In the genomic region with DNA sequence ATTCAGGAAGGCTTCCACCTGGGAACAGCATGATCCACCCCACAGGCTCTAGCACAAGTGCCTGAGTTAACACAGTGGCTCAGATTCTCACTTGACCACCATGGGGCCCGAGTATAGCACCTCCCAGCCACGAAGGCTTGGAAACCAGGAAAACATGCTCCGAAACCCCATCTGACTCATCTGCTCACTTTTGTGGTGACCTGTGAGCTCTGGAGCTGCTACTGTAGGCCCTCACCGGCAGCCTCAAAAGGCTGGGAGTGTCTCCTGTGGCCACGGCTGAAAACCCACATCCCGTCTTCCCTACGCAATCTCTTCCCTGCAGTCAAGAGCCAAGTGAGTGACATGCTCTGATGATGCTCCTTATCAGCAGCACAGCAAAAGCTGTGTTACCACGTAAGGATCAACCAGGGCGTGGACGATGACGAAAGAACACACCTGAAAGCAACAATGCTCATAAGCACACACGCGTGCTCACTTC, we compare ENCODE assay signal across 8 cellular contexts.
DNase-seq lines count a peak whose midpoint lies in the region; ATAC-seq, FAIRE-seq and TF ChIP-seq lines count a peak whose summit lies in the region.

No MANE protein-coding gene starts in this region.

- intact Hi-C loops in prostate gland (cut with DNase I): no loop called here

- peaks cover under 1% of the 10 kb centered on the region for H3F3A ChIP-seq in smooth muscle cell (ENCODE audit: low read depth)

- no peak overlapping the region for H3K4me3 ChIP-seq in HEK293 (ENCODE audit: low read depth, low read length)
- H3K4me3 ChIP-seq in astrocyte (ENCODE audit: insufficient read depth, low read depth, low read length): no peak overlapping the region
- H3K4me3 ChIP-seq in smooth muscle cell: no peak overlapping the region
- no peak overlapping the region for H3K4me3 ChIP-seq in prostate gland

- no peak overlapping the region for H3K4me3 Mint-ChIP-seq in astrocyte (ENCODE audit: unreplicated experiment)

- CTCF ChIA-PET in HEK293 (lab: Yijun Ruan, JAX): interaction anchor here (0.7 to 1.2 kb wide), 3 partner anchors 8 to 67 kb away, joined by 3 read pairs; no protein-coding TSS in a partner anchor

- no peaks in the 10 kb centered on the region for H3K9me3 ChIP-seq in HEK293 (ENCODE audit: control insufficient read depth, insufficient read depth, low read depth, low read length)
- no peaks in the 10 kb centered on the region for H3K9me3 ChIP-seq in astrocyte (ENCODE audit: insufficient read depth, low read depth, low read length)
- no peaks in the 10 kb centered on the region for H3K9me3 ChIP-seq in smooth muscle cell (replicated peaks; ENCODE audit: low read depth)
- no peaks in the 10 kb centered on the region for H3K9me3 ChIP-seq in prostate gland

- H4K20me1 ChIP-seq in astrocyte (ENCODE audit: insufficient read depth, low read length) (no peaks in the 10 kb centered on the region), smooth muscle cell (ENCODE audit: low read depth) (peaks cover 26% of the 10 kb centered on the region)

- no peak for ATAC-seq in GM21717 (IDR thresholded peaks at IDR 0.05; ENCODE audit: unreplicated experiment)

- no peak overlapping the region for H3K27ac Mint-ChIP-seq in astrocyte (ENCODE audit: unreplicated experiment)

- H3K4me1 ChIP-seq in HEK293 (ENCODE audit: control insufficient read depth, insufficient read depth, low read length) (peaks cover 11% of the 10 kb centered on the region; the same call in 1 of the 2 replicates), astrocyte (ENCODE audit: insufficient read depth, low read length) (peaks cover 4% of the 10 kb centered on the region), smooth muscle cell (ENCODE audit: low read depth) (peaks cover 5% of the 10 kb centered on the region), prostate gland (replicated peaks) (no peaks in the 10 kb centered on the region)

- no peak overlapping the region for H3K27ac ChIP-seq in HEK293 (ENCODE audit: extremely low read depth, low read depth, low read length)
- H3K27ac ChIP-seq in astrocyte (ENCODE audit: low read depth, low read length): no peak overlapping the region
- no peak overlapping the region for H3K27ac ChIP-seq in smooth muscle cell (ENCODE audit: low read depth)
- peak overlapping the region in 1 of 2 donors; percentile 2 for H3K27ac ChIP-seq in prostate gland

- H2AFZ ChIP-seq in astrocyte (ENCODE audit: low read depth, low read length): no peak overlapping the region
- no peak overlapping the region for H2AFZ ChIP-seq in smooth muscle cell (ENCODE audit: low read depth)

- no peak overlapping the region for H3K9ac ChIP-seq in astrocyte (ENCODE audit: low read length)
- H3K9ac ChIP-seq in smooth muscle cell (ENCODE audit: low read depth): no peak overlapping the region

- WGBS in smooth muscle cell (ENCODE audit: low lambda C conversion rate): 53% methylated on average over 13 of the region's 13 CpGs
- WGBS in prostate gland: 74% methylated on average over 13 of the region's 13 CpGs

- TF ChIP-seq POLR2A in prostate gland (IDR thresholded peaks at IDR 0.05): no peak

- peaks cover 9% of the 10 kb centered on the region for H3K27me3 Mint-ChIP-seq in astrocyte (ENCODE audit: low read depth, unreplicated experiment)

- H3K27me3 ChIP-seq in astrocyte (ENCODE audit: insufficient read depth, low read length) (no peaks in the 10 kb centered on the region), smooth muscle cell (ENCODE audit: low read depth) (no peaks in the 10 kb centered on the region), prostate gland (replicated peaks; ENCODE audit: insufficient read depth) (no peaks in the 10 kb centered on the region)

- POLR2A ChIA-PET in HEK293 (lab: Yijun Ruan, JAX): no interaction called here

- TF ChIP-seq CTCF in HEK293 (tag by site-specific recombination; IDR thresholded peaks at IDR 0.05) (no peak), astrocyte (IDR thresholded peaks at IDR 0.05; ENCODE audit: insufficient read depth, low read depth, low read length) (no peak), smooth muscle cell (IDR thresholded peaks at IDR 0.05; ENCODE audit: borderline replicate concordance, insufficient read depth, poor library complexity, severe bottlenecking) (no peak), prostate gland (IDR thresholded peaks at IDR 0.05) (no peak)

- peaks cover 24% of the 10 kb centered on the region for H3K4me1 Mint-ChIP-seq in astrocyte (ENCODE audit: low read depth, unreplicated experiment)

- peaks cover 3% of the 10 kb centered on the region for H3K36me3 Mint-ChIP-seq in astrocyte (ENCODE audit: low read depth, unreplicated experiment)

- H3K36me3 ChIP-seq in HEK293 (ENCODE audit: control insufficient read depth in 2 of 2, insufficient read depth in 1 of 2, low read length in 2 of 2) (no peaks in the 10 kb centered on the region), astrocyte (ENCODE audit: insufficient read depth, low read length) (no peaks in the 10 kb centered on the region), smooth muscle cell (ENCODE audit: low read depth) (no peaks in the 10 kb centered on the region), prostate gland (no peaks in the 10 kb centered on the region)

- no peaks in the 10 kb centered on the region for H3K9me3 Mint-ChIP-seq in astrocyte (ENCODE audit: unreplicated experiment)

- H3K79me2 ChIP-seq in astrocyte (ENCODE audit: insufficient read depth, low read length) (no peaks in the 10 kb centered on the region), smooth muscle cell (ENCODE audit: low read depth) (peaks cover 41% of the 10 kb centered on the region)

- peak overlapping the region; percentile 27 for H3K4me2 ChIP-seq in astrocyte (ENCODE audit: low read length)
- peak overlapping the region; percentile 33 for H3K4me2 ChIP-seq in smooth muscle cell

- no peak for FAIRE-seq in astrocyte (lab: Jason Lieb, UNC)

- DNase-seq in T-helper 1 cell (peak; percentile 63 to 100 (median 80)), astrocyte (ENCODE audit: low read depth) (peak; percentile 93), smooth muscle cell (lab: John Stamatoyannopoulos, UW; ENCODE audit: unreplicated experiment) (no peak), prostate gland (ENCODE audit: low spot score) (no peak), occipital lobe (lab: John Stamatoyannopoulos, UW) (no peak), SIG-M5 (lab: John Stamatoyannopoulos, UW) (no peak)

TF ChIP-seq in HEK293, 187 proteins besides CTCF, POLR2A, EP300 and RAD21:
- TF ChIP-seq, protein P1, sequence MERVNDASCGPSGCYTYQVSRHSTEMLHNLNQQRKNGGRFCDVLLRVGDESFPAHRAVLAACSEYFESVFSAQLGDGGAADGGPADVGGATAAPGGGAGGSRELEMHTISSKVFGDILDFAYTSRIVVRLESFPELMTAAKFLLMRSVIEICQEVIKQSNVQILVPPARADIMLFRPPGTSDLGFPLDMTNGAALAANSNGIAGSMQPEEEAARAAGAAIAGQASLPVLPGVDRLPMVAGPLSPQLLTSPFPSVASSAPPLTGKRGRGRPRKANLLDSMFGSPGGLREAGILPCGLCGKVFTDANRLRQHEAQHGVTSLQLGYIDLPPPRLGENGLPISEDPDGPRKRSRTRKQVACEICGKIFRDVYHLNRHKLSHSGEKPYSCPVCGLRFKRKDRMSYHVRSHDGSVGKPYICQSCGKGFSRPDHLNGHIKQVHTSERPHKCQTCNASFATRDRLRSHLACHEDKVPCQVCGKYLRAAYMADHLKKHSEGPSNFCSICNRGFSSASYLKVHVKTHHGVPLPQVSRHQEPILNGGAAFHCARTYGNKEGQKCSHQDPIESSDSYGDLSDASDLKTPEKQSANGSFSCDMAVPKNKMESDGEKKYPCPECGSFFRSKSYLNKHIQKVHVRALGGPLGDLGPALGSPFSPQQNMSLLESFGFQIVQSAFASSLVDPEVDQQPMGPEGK (tag by site-specific recombination; IDR thresholded peaks at IDR 0.05): no peak
- TF ChIP-seq ZSCAN23 (tag by site-specific recombination; IDR thresholded peaks at IDR 0.05) (no peak), ZIC2 (tag by site-specific recombination; IDR thresholded peaks at IDR 0.05) (peak; percentile 89), ZXDB (tag by site-specific recombination; IDR thresholded peaks at IDR 0.05) (no peak)
- TF ChIP-seq, protein P2, sequence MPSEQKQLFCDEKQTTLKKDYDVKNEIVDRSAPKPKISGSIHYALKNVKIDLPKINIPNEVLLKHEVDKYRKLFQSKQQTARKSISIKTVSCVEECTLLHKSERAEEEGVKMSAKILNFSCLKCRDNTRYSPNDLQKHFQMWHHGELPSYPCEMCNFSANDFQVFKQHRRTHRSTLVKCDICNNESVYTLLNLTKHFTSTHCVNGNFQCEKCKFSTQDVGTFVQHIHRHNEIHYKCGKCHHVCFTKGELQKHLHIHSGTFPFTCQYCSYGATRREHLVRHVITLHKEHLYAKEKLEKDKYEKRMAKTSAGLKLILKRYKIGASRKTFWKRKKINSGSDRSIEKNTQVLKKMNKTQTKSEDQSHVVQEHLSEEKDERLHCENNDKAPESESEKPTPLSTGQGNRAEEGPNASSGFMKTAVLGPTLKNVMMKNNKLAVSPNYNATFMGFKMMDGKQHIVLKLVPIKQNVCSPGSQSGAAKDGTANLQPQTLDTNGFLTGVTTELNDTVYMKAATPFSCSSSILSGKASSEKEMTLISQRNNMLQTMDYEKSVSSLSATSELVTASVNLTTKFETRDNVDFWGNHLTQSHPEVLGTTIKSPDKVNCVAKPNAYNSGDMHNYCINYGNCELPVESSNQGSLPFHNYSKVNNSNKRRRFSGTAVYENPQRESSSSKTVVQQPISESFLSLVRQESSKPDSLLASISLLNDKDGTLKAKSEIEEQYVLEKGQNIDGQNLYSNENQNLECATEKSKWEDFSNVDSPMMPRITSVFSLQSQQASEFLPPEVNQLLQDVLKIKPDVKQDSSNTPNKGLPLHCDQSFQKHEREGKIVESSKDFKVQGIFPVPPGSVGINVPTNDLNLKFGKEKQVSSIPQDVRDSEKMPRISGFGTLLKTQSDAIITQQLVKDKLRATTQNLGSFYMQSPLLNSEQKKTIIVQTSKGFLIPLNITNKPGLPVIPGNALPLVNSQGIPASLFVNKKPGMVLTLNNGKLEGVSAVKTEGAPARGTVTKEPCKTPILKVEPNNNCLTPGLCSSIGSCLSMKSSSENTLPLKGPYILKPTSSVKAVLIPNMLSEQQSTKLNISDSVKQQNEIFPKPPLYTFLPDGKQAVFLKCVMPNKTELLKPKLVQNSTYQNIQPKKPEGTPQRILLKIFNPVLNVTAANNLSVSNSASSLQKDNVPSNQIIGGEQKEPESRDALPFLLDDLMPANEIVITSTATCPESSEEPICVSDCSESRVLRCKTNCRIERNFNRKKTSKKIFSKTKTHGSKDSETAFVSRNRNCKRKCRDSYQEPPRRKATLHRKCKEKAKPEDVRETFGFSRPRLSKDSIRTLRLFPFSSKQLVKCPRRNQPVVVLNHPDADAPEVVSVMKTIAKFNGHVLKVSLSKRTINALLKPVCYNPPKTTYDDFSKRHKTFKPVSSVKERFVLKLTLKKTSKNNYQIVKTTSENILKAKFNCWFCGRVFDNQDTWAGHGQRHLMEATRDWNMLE (tag by site-specific recombination; conservative IDR thresholded peaks at IDR 0.05; ENCODE audit: low read depth): no peak
TF ChIP-seq in HEK293: peak in this region for 1.

Comparison
In these comparisons a context has a peak if more than half of its experiments do, and no peak if none do; other contexts are left out.
1. DNase-seq: peak in T-helper 1 cell (5 of 5) and astrocyte (single experiment); none in smooth muscle cell (single experiment), prostate gland (single experiment), occipital lobe (single experiment) and SIG-M5 (single experiment).